In the genomic region with DNA sequence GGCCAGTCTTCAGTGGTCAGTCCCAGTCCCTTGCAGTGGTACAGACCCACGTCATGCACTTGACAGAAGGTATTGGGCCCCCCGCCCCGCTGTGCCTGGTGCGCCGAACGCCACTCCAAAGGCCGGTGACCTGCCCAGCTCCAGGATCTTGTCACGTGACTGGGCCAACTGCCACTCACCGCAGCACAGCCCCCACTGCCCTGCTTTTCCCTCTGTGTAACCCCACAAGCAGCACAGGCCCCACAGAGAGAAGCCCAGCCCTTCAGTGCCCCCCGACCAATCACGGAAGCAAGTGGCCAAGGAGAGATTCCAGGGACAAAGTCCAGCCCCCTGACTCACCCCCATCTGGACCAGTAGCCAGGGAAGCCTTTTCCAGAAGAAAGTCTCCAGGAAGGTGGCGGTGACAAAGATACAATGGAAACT, we compare ENCODE assay signal across 9 cellular contexts. TPM values are rescaled to one million over a fixed set of nuclear protein-coding genes. Genes with fewer than 3 reads are reported as not detected.
DNase-seq lines count a peak whose midpoint lies in the region; ATAC-seq lines count a peak whose summit lies in the region.
"Had no signal": no experiment of that assay in that cellular context is flagged by ENCODE, and none has a peak within 500 bp of the region (broad histone marks: within the 10 kb centered on the region; RNA-seq: fewer than 3 reads in every experiment).

No MANE protein-coding gene starts in this region.

- H3K4me2 ChIP-seq in BLaER1 treated with 17β-estradiol and CSF1 and Interleukin-3, amounts not matched to agents 10 nM and 100 nM: peak overlapping the region; percentile 96 to 100 (median 98)

- DNase-seq in MG63: peak; percentile 24
- DNase-seq in astrocyte of the hippocampus (ENCODE audit: low read depth, low spot score): peak; percentile 84
- no peak for DNase-seq in activated gamma-delta T cell (lab: John Stamatoyannopoulos, UW)
- DNase-seq in NCI-H146 treated with DMSO at 0.1 percent for 48 hours (lab: John Stamatoyannopoulos, UW; ENCODE audit: unreplicated experiment): no peak

- H3K36me3 ChIP-seq in BLaER1 treated with 17β-estradiol and CSF1 and Interleukin-3, amounts not matched to agents 10 nM and 100 nM: no peaks in the 10 kb centered on the region
- H3K36me3 ChIP-seq in MG63: no peaks in the 10 kb centered on the region
- no peaks in the 10 kb centered on the region for H3K36me3 ChIP-seq in mucosa of rectum (ENCODE audit: control insufficient read depth in 2 of 2, insufficient read depth in 2 of 2, low read length in 2 of 2)

- peak overlapping the region; percentile 79 to 96 (median 93) for H3K27ac ChIP-seq in BLaER1 treated with 17β-estradiol and CSF1 and Interleukin-3, amounts not matched to agents 10 nM and 100 nM
- peak overlapping the region; percentile 53 to 87 for H3K27ac ChIP-seq in mucosa of rectum (ENCODE audit: low read depth in 2 of 2, low read length in 2 of 2)

- no peaks in the 10 kb centered on the region for H3K9me3 ChIP-seq in BLaER1 treated with 17β-estradiol and CSF1 and Interleukin-3, amounts not matched to agents 10 nM and 100 nM (replicated peaks in 1 of 11)
- H3K9me3 ChIP-seq in MG63 (no peaks in the 10 kb centered on the region), mucosa of rectum (ENCODE audit: control insufficient read depth in 2 of 2, low read length in 2 of 2) (no peaks in the 10 kb centered on the region)

- peaks cover 0 to 23% (median 0%) of the 10 kb centered on the region in 11 experiments; a peak in 8 of 22 replicates for H4K20me1 ChIP-seq in BLaER1 treated with 17β-estradiol and CSF1 and Interleukin-3, amounts not matched to agents 10 nM and 100 nM

- ATAC-seq in esophagus mucosa (no peak), HG03571 (IDR thresholded peaks at IDR 0.05; ENCODE audit: unreplicated experiment) (no peak)

- peak overlapping the region; percentile 57 to 82 (median 71) for H3K4me3 ChIP-seq in BLaER1 treated with 17β-estradiol and CSF1 and Interleukin-3, amounts not matched to agents 10 nM and 100 nM
- H3K4me3 ChIP-seq in MG63 (no peak overlapping the region), mucosa of rectum (ENCODE audit: low read length in 2 of 2) (peak overlapping the region; percentile 45 to 68)

- peak overlapping the region; percentile 80 to 93 (median 87) for H3K9ac ChIP-seq in BLaER1 treated with 17β-estradiol and CSF1 and Interleukin-3, amounts not matched to agents 10 nM and 100 nM
- peak overlapping the region; percentile 37 to 47 for H3K9ac ChIP-seq in mucosa of rectum (ENCODE audit: low read depth in 1 of 2, low read length in 2 of 2)

- H3K27me3 ChIP-seq in BLaER1 treated with 17β-estradiol and CSF1 and Interleukin-3, amounts not matched to agents 10 nM and 100 nM: no peaks in the 10 kb centered on the region
- H3K27me3 ChIP-seq in MG63 (no peaks in the 10 kb centered on the region), mucosa of rectum (ENCODE audit: control insufficient read depth in 2 of 2, insufficient read depth in 2 of 2, low read length in 2 of 2) (no peaks in the 10 kb centered on the region)

- peaks cover 92 to 100% (median 97%) of the 10 kb centered on the region in 10 experiments for H3K4me1 ChIP-seq in BLaER1 treated with 17β-estradiol and CSF1 and Interleukin-3, amounts not matched to agents 10 nM and 100 nM
- H3K4me1 ChIP-seq in mucosa of rectum (ENCODE audit: control insufficient read depth in 2 of 2, insufficient read depth in 2 of 2, low read length in 2 of 2): peaks cover 18 to 28% of the 10 kb centered on the region in 2 donors

RNA-seq across cellular contexts. Expression of gene GPR132, which starts 0.5 kb away (rescaled TPM):
- not detected in 2 replicates for total RNA-seq in MG63 (2014; rRNA removed; shearing (Covaris generic); ENCODE audit: low replicate concordance)
- 0.36 TPM for total RNA-seq in esophagus mucosa
- total RNA-seq: NCI-H460 had no signal

RNA-seq across cellular contexts. Expression of gene CDCA4, which starts 43.8 kb away (rescaled TPM):
- 30.3 and 49.7 TPM in 2 replicates for total RNA-seq in MG63 (2014; rRNA removed; shearing (Covaris generic); ENCODE audit: low replicate concordance)
- 21.8 TPM for total RNA-seq in esophagus mucosa

Comparison
In these comparisons a context has a peak if more than half of its experiments do, and no peak if none do; other contexts are left out.
1. DNase-seq: peak in MG63 (single experiment) and astrocyte of the hippocampus (single experiment); none in activated gamma-delta T cell (single experiment) and NCI-H146 treated with DMSO at 0.1 percent for 48 hours (single experiment).